ENCODE assay signal across 21 cellular contexts in the genomic region with DNA sequence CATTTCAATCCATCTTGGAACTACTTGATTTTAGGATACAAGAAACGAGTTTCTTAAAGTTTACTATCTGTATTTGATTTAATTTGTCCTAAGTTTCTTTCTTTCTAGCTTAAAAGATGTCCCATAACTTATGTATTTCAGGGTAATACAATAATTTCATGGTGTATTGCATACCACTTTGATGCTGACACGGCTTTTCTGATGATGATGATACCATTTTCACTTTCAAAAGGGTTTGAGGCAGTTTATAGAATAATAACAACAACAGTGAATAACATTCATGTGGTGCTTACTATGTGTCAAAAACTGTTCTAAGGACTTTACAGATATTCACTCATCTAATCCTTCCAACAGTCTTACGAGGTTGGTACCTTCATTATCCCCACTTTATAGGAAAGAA. TPM values are rescaled to one million over a fixed set of nuclear protein-coding genes. Genes with fewer than 3 reads are reported as not detected.
"Had no signal": no experiment of that assay in that cellular context is flagged by ENCODE, and none has a peak within 500 bp of the region (broad histone marks: within the 10 kb centered on the region; RNA-seq: fewer than 3 reads in every experiment).

No MANE protein-coding gene starts in this region.

- H3K36me3 ChIP-seq: neutrophil, transverse colon, vagina had no signal

- ATAC-seq: activated CD8-positive, alpha-beta memory T cell treated with anti-CD3 and anti-CD28 coated beads, Interleukin-2, amount 10 ng/mL, durations not matched to agents 7 days and 5 days; effector memory CD8-positive, alpha-beta T cell; left ventricle myocardium superior; natural killer cell; WTC11 had no signal

- H3K27ac ChIP-seq: neutrophil, parathyroid adenoma, transverse colon, vagina had no signal

- H3K27ac Mint-ChIP-seq: activated CD8-positive, alpha-beta memory T cell treated with anti-CD3 and anti-CD28 coated beads, Interleukin-2, amount 10 ng/mL, durations not matched to agents 7 days and 5 days; dendritic cell treated with granulocyte-macrophage colony-stimulating factor and Interleukin-4, amounts not matched to agents 40 ng/mL and 50 ng/mL, for 4 days; effector memory CD8-positive, alpha-beta T cell; natural killer cell; WTC11 had no signal

- H3K36me3 Mint-ChIP-seq: activated CD8-positive, alpha-beta memory T cell treated with anti-CD3 and anti-CD28 coated beads, Interleukin-2, amount 10 ng/mL, durations not matched to agents 7 days and 5 days; natural killer cell; WTC11 had no signal

- H3K79me2 ChIP-seq: parathyroid adenoma had no signal

- H3K4me3 ChIP-seq: transverse colon, vagina had no signal

- H3K9ac ChIP-seq: parathyroid adenoma had no signal

- H3K9me3 ChIP-seq: neutrophil, transverse colon, vagina had no signal

- H3K4me3 Mint-ChIP-seq: activated CD8-positive, alpha-beta memory T cell treated with anti-CD3 and anti-CD28 coated beads, Interleukin-2, amount 10 ng/mL, durations not matched to agents 7 days and 5 days; dendritic cell treated with granulocyte-macrophage colony-stimulating factor and Interleukin-4, amounts not matched to agents 40 ng/mL and 50 ng/mL, for 4 days; effector memory CD8-positive, alpha-beta T cell; natural killer cell; WTC11 had no signal

- H3K27me3 Mint-ChIP-seq: dendritic cell treated with granulocyte-macrophage colony-stimulating factor and Interleukin-4, amounts not matched to agents 40 ng/mL and 50 ng/mL, for 4 days had no signal

- H2AFZ ChIP-seq: parathyroid adenoma had no signal

- DNase-seq: activated CD8-positive, alpha-beta memory T cell treated with anti-CD3 and anti-CD28 coated beads, Interleukin-2, amount 10 ng/mL, durations not matched to agents 7 days and 5 days; activated naive CD4-positive, alpha-beta T cell; activated T-cell treated with anti-CD3 and anti-CD28 coated beads, Interleukin-2, amount 50 U/mL, for 1 hour; aorta; cerebellar nuclear complex; effector memory CD8-positive, alpha-beta T cell; foreskin melanocyte; kidney glomerular epithelial cell; left ventricle myocardium superior; mesenchymal stem cell; natural killer cell; stimulated activated CD4-positive, alpha-beta T cell treated with anti-CD3 and anti-CD28 coated beads, Interleukin-2, amount 100 ng/mL, for 24 hours; stimulated activated naive CD4-positive, alpha-beta T cell; T-helper 2 cell; transverse colon had no signal

- H3K9me3 Mint-ChIP-seq: effector memory CD8-positive, alpha-beta T cell; natural killer cell had no signal

- H3K27me3 ChIP-seq: transverse colon, vagina had no signal

RNA-seq across cellular contexts. Expression of a gene that starts 33.2 kb away (rescaled TPM):
- total RNA-seq: vagina had no signal
- polyA plus RNA-seq: fibroblast of lung had no signal
